Comparison of ENCODE assay signal across 19 cellular contexts in genomic region chr1:115325876-115326275, GRCh38. TPM values are rescaled to one million over a fixed set of nuclear protein-coding genes. Genes with fewer than 3 reads are reported as not detected.
DNase-seq lines count a peak whose midpoint lies in the region; ATAC-seq and TF ChIP-seq lines count a peak whose summit lies in the region.
"Had no signal": no experiment of that assay in that cellular context is flagged by ENCODE, and none has a peak within 500 bp of the region (broad histone marks: within the 10 kb centered on the region; RNA-seq: fewer than 3 reads in every experiment).

No MANE protein-coding gene starts in this region.

- peaks cover 21% of the 10 kb centered on the region for H3K4me1 Mint-ChIP-seq in nephron
- H3K4me1 Mint-ChIP-seq in activated T-cell treated with anti-CD3 and anti-CD28 coated beads, Interleukin-2, amount 50 U/mL, for 4 hours (ENCODE audit: low read depth), result no peaks in the 10 kb centered on the region

- no peaks in the 10 kb centered on the region for H3K36me3 Mint-ChIP-seq in nephron (ENCODE audit: low read depth)
- no peaks in the 10 kb centered on the region for H3K36me3 Mint-ChIP-seq in activated T-cell treated with anti-CD3 and anti-CD28 coated beads, Interleukin-2, amount 50 U/mL, for 4 hours (ENCODE audit: insufficient read depth)

- TF ChIP-seq CTCF in fibroblast of the aortic adventitia (IDR thresholded peaks at IDR 0.05; ENCODE audit: insufficient read depth, low read length) (no peak), nephron (IDR thresholded peaks at IDR 0.05; ENCODE audit: unreplicated experiment in 3 of 3) (no peak)

- no peak for ATAC-seq in activated T-cell treated with anti-CD3 and anti-CD28 coated beads, Interleukin-2, amount 50 U/mL, for 4 hours
- no peak for ATAC-seq in HG03442 (IDR thresholded peaks at IDR 0.05; ENCODE audit: unreplicated experiment)
- ATAC-seq: left lung had no signal

- no peak overlapping the region for H3K4me3 ChIP-seq in fibroblast of the aortic adventitia (ENCODE audit: low read depth, low read length)
- H3K4me3 ChIP-seq: BLaER1 treated with 17β-estradiol and CSF1 and Interleukin-3, amounts not matched to agents 10 nM and 100 nM; left lung; SJCRH30 had no signal

- peaks cover 9% of the 10 kb centered on the region for H3K27me3 Mint-ChIP-seq in nephron (ENCODE audit: low read depth)
- H3K27me3 Mint-ChIP-seq in activated T-cell treated with anti-CD3 and anti-CD28 coated beads, Interleukin-2, amount 50 U/mL, for 4 hours (ENCODE audit: low read depth), result peaks cover 3% of the 10 kb centered on the region

- peak; percentile 63 for DNase-seq in Daoy (ENCODE audit: low read depth)
- peak; percentile 73 for DNase-seq in RPMI7951 (ENCODE audit: low read depth)
- DNase-seq in fibroblast of the aortic adventitia (ENCODE audit: low read depth), result peak; percentile 39
- no peak for DNase-seq in activated T-cell treated with anti-CD3 and anti-CD28 coated beads, Interleukin-2, amount 50 U/mL, for 4 hours
- no peak for DNase-seq in AML-193 (lab: John Stamatoyannopoulos, UW)
- DNase-seq in NCI-H187 treated with DMSO at 0.1 percent for 48 hours (lab: John Stamatoyannopoulos, UW), result no peak
- DNase-seq: activated CD4-positive, alpha-beta T cell treated with anti-CD3 and anti-CD28 coated beads, Interleukin-2, amount 50 U/mL, for 4 hours; activated gamma-delta T cell treated with Interleukin-2 at 50 U/mL for 16 hours; amniotic stem cell; cerebellar nuclear complex; effector CD4-positive, alpha-beta T cell; left lung; NCI-H1694; OCI-M1; T-helper 2 cell had no signal

- H3K27ac Mint-ChIP-seq in nephron, result peak overlapping the region in 2 of 3 experiments; percentile 58 to 61

- H3K4me3 Mint-ChIP-seq in nephron, result no peak overlapping the region
- H3K4me3 Mint-ChIP-seq in activated T-cell treated with anti-CD3 and anti-CD28 coated beads, Interleukin-2, amount 50 U/mL, for 4 hours, result no peak overlapping the region

- no peaks in the 10 kb centered on the region for H3K9me3 Mint-ChIP-seq in nephron
- no peaks in the 10 kb centered on the region for H3K9me3 Mint-ChIP-seq in activated T-cell treated with anti-CD3 and anti-CD28 coated beads, Interleukin-2, amount 50 U/mL, for 4 hours

RNA-seq across cellular contexts. Expression of gene NGF, which starts 12.2 kb away (rescaled TPM):
- total RNA-seq in Daoy (2014; rRNA removed; shearing (Covaris generic)), result 0.45 and 0.51 TPM in 2 replicates
- 4.0 and 4.3 TPM in 2 replicates for total RNA-seq in RPMI7951 (2014; rRNA removed; shearing (Covaris generic))
- total RNA-seq in fibroblast of the aortic adventitia (ENCODE audit: low replicate concordance), result 2.9 and 20.2 TPM in 2 replicates
- not detected for total RNA-seq in activated T-cell treated with anti-CD3 and anti-CD28 coated beads, Interleukin-2, amount 50 U/mL, for 4 hours

Comparison
In these comparisons a context has a peak if more than half of its experiments do, and no peak if none do; other contexts are left out.
1. DNase-seq: peak in Daoy (single experiment), RPMI7951 (single experiment) and fibroblast of the aortic adventitia (single experiment); none in activated T-cell treated with anti-CD3 and anti-CD28 coated beads, Interleukin-2, amount 50 U/mL, for 4 hours (single experiment), AML-193 (0 of 2) and NCI-H187 treated with DMSO at 0.1 percent for 48 hours (single experiment).